Comparison of ENCODE assay signal across 10 cellular contexts in genomic region chr7:140036224-140036651, GRCh38. TPM values are rescaled to one million over a fixed set of nuclear protein-coding genes. Genes with fewer than 3 reads are reported as not detected.
DNase-seq lines count a peak whose midpoint lies in the region; ATAC-seq lines count a peak whose summit lies in the region.
"Had no signal": no experiment of that assay in that cellular context is flagged by ENCODE, and none has a peak within 500 bp of the region (broad histone marks: within the 10 kb centered on the region; RNA-seq: fewer than 3 reads in every experiment).

No MANE protein-coding gene starts in this region.

- ATAC-seq in HG03460 (IDR thresholded peaks at IDR 0.05; ENCODE audit: unreplicated experiment) (peak; percentile 67), left colon (no peak)
- ATAC-seq in activated naive CD4-positive, alpha-beta T cell treated with anti-CD3 and anti-CD28 coated beads, Interleukin-2, amount 50 U/mL, for 72 hours = peak; percentile 38 to 96

- no peaks in the 10 kb centered on the region for H3K9me3 Mint-ChIP-seq in activated naive CD4-positive, alpha-beta T cell treated with anti-CD3 and anti-CD28 coated beads, Interleukin-2, amount 50 U/mL, for 72 hours

- intact Hi-C loops in left colon (cut with DNase I, micrococcal nuclease) = no loop called here

- peak overlapping the region in 1 of 2 donors; percentile 63 for H3K27ac Mint-ChIP-seq in activated naive CD4-positive, alpha-beta T cell treated with anti-CD3 and anti-CD28 coated beads, Interleukin-2, amount 50 U/mL, for 72 hours

- peak; percentile 21 for DNase-seq in stimulated activated CD4-positive, alpha-beta T cell treated with anti-CD3 and anti-CD28 coated beads, Interleukin-15, amount 100 ng/mL, for 24 hours
- no peak for DNase-seq in stimulated activated CD4-positive, alpha-beta T cell treated with anti-CD3 and anti-CD28 coated beads, Interleukin-4, amount 100 ng/mL, for 24 hours
- DNase-seq in activated naive CD4-positive, alpha-beta T cell treated with anti-CD3 and anti-CD28 coated beads, Interleukin-2, amount 50 U/mL, for 72 hours (ENCODE audit: low spot score in 2 of 2) = no peak
- DNase-seq in COR-L47 (lab: John Stamatoyannopoulos, UW) (no peak), left colon (no peak), HT-29 (ENCODE audit: low spot score) (no peak)
- DNase-seq in activated effector memory CD4-positive, alpha-beta T cell treated with Interleukin-2 at 50 U/mL for 16 hours = no peak
- DNase-seq: effector memory CD4-positive, alpha-beta T cell; NK-92 treated with Interleukin-12 subunit alpha and Interleukin-12 subunit beta, amount 100 ng/mL, for 24 hours had no signal

- peaks cover 11 to 35% of the 10 kb centered on the region in 2 donors for H3K36me3 Mint-ChIP-seq in activated naive CD4-positive, alpha-beta T cell treated with anti-CD3 and anti-CD28 coated beads, Interleukin-2, amount 50 U/mL, for 72 hours

RNA-seq across cellular contexts. Expression of gene PARP12, which starts 26.5 kb away (rescaled TPM):
- total RNA-seq in activated naive CD4-positive, alpha-beta T cell treated with anti-CD3 and anti-CD28 coated beads, Interleukin-2, amount 50 U/mL, for 72 hours = 10 to 100 TPM; 37.0 to 57.6 TPM
- total RNA-seq in left colon = 10 to 100 TPM; 58.7 to 63.2 TPM
- 38.3 and 51.1 TPM in 2 replicates for total RNA-seq in HT-29 (2014; rRNA removed; shearing (Covaris generic))
